Comparison of ENCODE assay signal across 8 cellular contexts in genomic region chr5:115069087-115069968, GRCh38.
A peak's percentile ranks its signal among the peaks of the same experiment; 100 is the strongest.
DNase-seq lines count a peak whose midpoint lies in the region; ATAC-seq and TF ChIP-seq lines count a peak whose summit lies in the region.

No MANE protein-coding gene starts in this region.

- H3K27ac ChIP-seq in parathyroid adenoma = no peak overlapping the region

- H3K9ac ChIP-seq in parathyroid adenoma = no peak overlapping the region

- H3K9me3 Mint-ChIP-seq in activated T-cell treated with anti-CD3 and anti-CD28 coated beads, Interleukin-2, amount 50 U/mL, for 72 hours = peaks cover 0 to 7% of the 10 kb centered on the region in 2 donors

- peaks cover 3 to 5% of the 10 kb centered on the region in 2 donors for H3K36me3 Mint-ChIP-seq in activated T-cell treated with anti-CD3 and anti-CD28 coated beads, Interleukin-2, amount 50 U/mL, for 72 hours (ENCODE audit: insufficient read depth in 2 of 2)

- H3K79me2 ChIP-seq in parathyroid adenoma = no peaks in the 10 kb centered on the region

- H3K4me1 Mint-ChIP-seq in activated T-cell treated with anti-CD3 and anti-CD28 coated beads, Interleukin-2, amount 50 U/mL, for 72 hours (ENCODE audit: low read depth) = peaks cover 21% of the 10 kb centered on the region

- H3K4me3 Mint-ChIP-seq in activated T-cell treated with anti-CD3 and anti-CD28 coated beads, Interleukin-2, amount 50 U/mL, for 72 hours = peak overlapping the region; percentile 2 to 54

- no peaks in the 10 kb centered on the region for H3K36me3 ChIP-seq in parathyroid adenoma (ENCODE audit: control insufficient read depth, insufficient read depth, low read length)

- peak overlapping the region; percentile 75 for H3K27ac Mint-ChIP-seq in activated T-cell treated with anti-CD3 and anti-CD28 coated beads, Interleukin-2, amount 50 U/mL, for 72 hours

- peak; percentile 91 for TF ChIP-seq RAD21 in Ishikawa (IDR thresholded peaks at IDR 0.05; ENCODE audit: low read depth)

- peak; percentile 6 to 22 for DNase-seq in activated T-cell treated with anti-CD3 and anti-CD28 coated beads, Interleukin-2, amount 50 U/mL, for 72 hours
- DNase-seq in activated T-cell treated with anti-CD3 and anti-CD28 coated beads for 4 hours (no peak), SKM-1 (lab: John Stamatoyannopoulos, UW; ENCODE audit: unreplicated experiment) (peak; percentile 35), fibroblast of pulmonary artery (ENCODE audit: low read depth) (peak; percentile 61)

- no peak overlapping the region for H2AFZ ChIP-seq in parathyroid adenoma

- no peak for TF ChIP-seq EP300 in Ishikawa (IDR thresholded peaks at IDR 0.05; ENCODE audit: borderline replicate concordance)

- peak; percentile 27 to 63 for ATAC-seq in activated T-cell treated with anti-CD3 and anti-CD28 coated beads, Interleukin-2, amount 50 U/mL, for 72 hours (replicated peaks in 1 of 2)
- ATAC-seq in GM21528 (IDR thresholded peaks at IDR 0.05; ENCODE audit: low FRiP score, unreplicated experiment) (peak; percentile 48), GM18873 (IDR thresholded peaks at IDR 0.05; ENCODE audit: low FRiP score, unreplicated experiment) (no peak)

- H3K4me3 ChIP-seq in fibroblast of pulmonary artery (replicated peaks; ENCODE audit: low read depth, low read length) (no peak overlapping the region), parathyroid adenoma (ENCODE audit: low read depth, low read length) (no peak overlapping the region)

- H3K4me2 ChIP-seq in parathyroid adenoma (ENCODE audit: low read length) = no peak overlapping the region

- peaks cover 45% of the 10 kb centered on the region for H3K27me3 Mint-ChIP-seq in activated T-cell treated with anti-CD3 and anti-CD28 coated beads, Interleukin-2, amount 50 U/mL, for 72 hours (ENCODE audit: low read depth)

- no peaks in the 10 kb centered on the region for H3K9me3 ChIP-seq in parathyroid adenoma (ENCODE audit: control insufficient read depth, low read length)

- H3K4me1 ChIP-seq in parathyroid adenoma = no peaks in the 10 kb centered on the region

- TF ChIP-seq CTCF in fibroblast of pulmonary artery (IDR thresholded peaks at IDR 0.05; ENCODE audit: low read length, missing control alignments) (peak; percentile 68), parathyroid adenoma (IDR thresholded peaks at IDR 0.05) (peak; percentile 51)

- H3K27me3 ChIP-seq in parathyroid adenoma (ENCODE audit: control insufficient read depth, insufficient read depth, low read length) = no peaks in the 10 kb centered on the region

TF ChIP-seq in Ishikawa, 13 proteins besides CTCF, POLR2A, EP300 and RAD21:
- TF ChIP-seq, protein P1, sequence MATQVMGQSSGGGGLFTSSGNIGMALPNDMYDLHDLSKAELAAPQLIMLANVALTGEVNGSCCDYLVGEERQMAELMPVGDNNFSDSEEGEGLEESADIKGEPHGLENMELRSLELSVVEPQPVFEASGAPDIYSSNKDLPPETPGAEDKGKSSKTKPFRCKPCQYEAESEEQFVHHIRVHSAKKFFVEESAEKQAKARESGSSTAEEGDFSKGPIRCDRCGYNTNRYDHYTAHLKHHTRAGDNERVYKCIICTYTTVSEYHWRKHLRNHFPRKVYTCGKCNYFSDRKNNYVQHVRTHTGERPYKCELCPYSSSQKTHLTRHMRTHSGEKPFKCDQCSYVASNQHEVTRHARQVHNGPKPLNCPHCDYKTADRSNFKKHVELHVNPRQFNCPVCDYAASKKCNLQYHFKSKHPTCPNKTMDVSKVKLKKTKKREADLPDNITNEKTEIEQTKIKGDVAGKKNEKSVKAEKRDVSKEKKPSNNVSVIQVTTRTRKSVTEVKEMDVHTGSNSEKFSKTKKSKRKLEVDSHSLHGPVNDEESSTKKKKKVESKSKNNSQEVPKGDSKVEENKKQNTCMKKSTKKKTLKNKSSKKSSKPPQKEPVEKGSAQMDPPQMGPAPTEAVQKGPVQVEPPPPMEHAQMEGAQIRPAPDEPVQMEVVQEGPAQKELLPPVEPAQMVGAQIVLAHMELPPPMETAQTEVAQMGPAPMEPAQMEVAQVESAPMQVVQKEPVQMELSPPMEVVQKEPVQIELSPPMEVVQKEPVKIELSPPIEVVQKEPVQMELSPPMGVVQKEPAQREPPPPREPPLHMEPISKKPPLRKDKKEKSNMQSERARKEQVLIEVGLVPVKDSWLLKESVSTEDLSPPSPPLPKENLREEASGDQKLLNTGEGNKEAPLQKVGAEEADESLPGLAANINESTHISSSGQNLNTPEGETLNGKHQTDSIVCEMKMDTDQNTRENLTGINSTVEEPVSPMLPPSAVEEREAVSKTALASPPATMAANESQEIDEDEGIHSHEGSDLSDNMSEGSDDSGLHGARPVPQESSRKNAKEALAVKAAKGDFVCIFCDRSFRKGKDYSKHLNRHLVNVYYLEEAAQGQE (IDR thresholded peaks at IDR 0.05; ENCODE audit: low read depth) = no peak
- TF ChIP-seq FOXM1 (IDR thresholded peaks at IDR 0.05; ENCODE audit: borderline replicate concordance, low read depth) (no peak), CREB1 (IDR thresholded peaks at IDR 0.05; ENCODE audit: low read depth) (no peak), ZBTB7A (IDR thresholded peaks at IDR 0.05; ENCODE audit: low read depth) (no peak), CEBPB (IDR thresholded peaks at IDR 0.05) (no peak), NFIC (IDR thresholded peaks at IDR 0.05) (no peak), TCF12 (IDR thresholded peaks at IDR 0.05; ENCODE audit: low read depth) (no peak), EGR1 (IDR thresholded peaks at IDR 0.05) (no peak), TEAD4 (IDR thresholded peaks at IDR 0.05) (no peak), TAF1 (IDR thresholded peaks at IDR 0.05; ENCODE audit: low read depth) (no peak), YY1 (IDR thresholded peaks at IDR 0.05; ENCODE audit: low read depth) (no peak)
- TF ChIP-seq, protein P2, sequence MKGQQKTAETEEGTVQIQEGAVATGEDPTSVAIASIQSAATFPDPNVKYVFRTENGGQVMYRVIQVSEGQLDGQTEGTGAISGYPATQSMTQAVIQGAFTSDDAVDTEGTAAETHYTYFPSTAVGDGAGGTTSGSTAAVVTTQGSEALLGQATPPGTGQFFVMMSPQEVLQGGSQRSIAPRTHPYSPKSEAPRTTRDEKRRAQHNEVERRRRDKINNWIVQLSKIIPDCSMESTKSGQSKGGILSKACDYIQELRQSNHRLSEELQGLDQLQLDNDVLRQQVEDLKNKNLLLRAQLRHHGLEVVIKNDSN (IDR thresholded peaks at IDR 0.05) = no peak
- TF ChIP-seq, protein P3, sequence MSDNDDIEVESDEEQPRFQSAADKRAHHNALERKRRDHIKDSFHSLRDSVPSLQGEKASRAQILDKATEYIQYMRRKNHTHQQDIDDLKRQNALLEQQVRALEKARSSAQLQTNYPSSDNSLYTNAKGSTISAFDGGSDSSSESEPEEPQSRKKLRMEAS (IDR thresholded peaks at IDR 0.05) = no peak
